ENCODE assay signal across 26 cellular contexts in genomic region chr2:25523060-25523459, GRCh38.
"Had no signal": no experiment of that assay in that cellular context is flagged by ENCODE, and none has a peak within 500 bp of the region (broad histone marks: within the 10 kb centered on the region; RNA-seq: fewer than 3 reads in every experiment).

No MANE protein-coding gene starts in this region.

- ATAC-seq: activated CD8-positive, alpha-beta T cell treated with anti-CD3 and anti-CD28 coated beads for 36 hours; activated naive CD8-positive, alpha-beta T cell treated with anti-CD3 and anti-CD28 coated beads, Interleukin-2, amount 50 U/mL, for 24 hours; activated T-helper 17 cell treated with anti-CD3 and anti-CD28 coated beads, Interleukin-2, amount 50 U/mL, for 72 hours; Panc1 had no signal

- H3K9me3 Mint-ChIP-seq: activated CD4-positive, alpha-beta T cell treated with anti-CD3 and anti-CD28 coated beads, Interleukin-2, amount 10 ng/mL, durations not matched to agents 24 days and 14 days; activated CD8-positive, alpha-beta T cell treated with anti-CD3 and anti-CD28 coated beads for 36 hours; activated naive CD8-positive, alpha-beta T cell treated with anti-CD3 and anti-CD28 coated beads, Interleukin-2, amount 50 U/mL, for 24 hours; activated T-helper 17 cell treated with anti-CD3 and anti-CD28 coated beads, Interleukin-2, amount 50 U/mL, for 72 hours; brain had no signal

- H3K36me3 ChIP-seq: SJCRH30 had no signal

- H3K27me3 Mint-ChIP-seq: activated CD4-positive, alpha-beta T cell treated with anti-CD3 and anti-CD28 coated beads, Interleukin-2, amount 10 ng/mL, durations not matched to agents 24 days and 14 days; activated CD8-positive, alpha-beta T cell treated with anti-CD3 and anti-CD28 coated beads for 36 hours; activated naive CD8-positive, alpha-beta T cell; activated naive CD8-positive, alpha-beta T cell treated with anti-CD3 and anti-CD28 coated beads, Interleukin-2, amount 50 U/mL, for 24 hours; activated T-helper 17 cell treated with anti-CD3 and anti-CD28 coated beads, Interleukin-2, amount 50 U/mL, for 72 hours; brain had no signal

- DNase-seq: activated CD4-positive, alpha-beta T cell treated with anti-CD3 and anti-CD28 coated beads, Interleukin-2, amount 10 ng/mL, durations not matched to agents 24 days and 14 days; activated CD8-positive, alpha-beta T cell treated with anti-CD3 and anti-CD28 coated beads for 36 hours; activated gamma-delta T cell; activated naive CD4-positive, alpha-beta T cell treated with Interleukin-2 at 50 U/mL for 16 hours; activated naive CD8-positive, alpha-beta T cell treated with anti-CD3 and anti-CD28 coated beads, Interleukin-2, amount 50 U/mL, for 24 hours; activated T-cell treated with anti-CD3 and anti-CD28 coated beads for 4 hours; activated T-cell treated with anti-CD3 and anti-CD28 coated beads, Interleukin-2, amount 50 U/mL, for 48 hours; anterior cingulate cortex; caudate nucleus; cerebellar nuclear complex; MM.1S; MV-4-11; NCI-H1092; NCI-H1436 treated with DMSO at 0.1 percent for 48 hours; NCI-H1694 treated with DMSO at 0.1 percent for 48 hours; NCI-H2029; NCI-H345; NCI-H524 treated with DMSO at 0.1 percent for 48 hours; SHP77; SJCRH30 had no signal

- H3K4me3 ChIP-seq: SJCRH30 had no signal

- H3K27ac Mint-ChIP-seq: activated CD4-positive, alpha-beta T cell treated with anti-CD3 and anti-CD28 coated beads, Interleukin-2, amount 10 ng/mL, durations not matched to agents 24 days and 14 days; activated naive CD8-positive, alpha-beta T cell had no signal

- H3K27me3 ChIP-seq: SJCRH30 had no signal

- H3K36me3 Mint-ChIP-seq: activated naive CD8-positive, alpha-beta T cell had no signal

- H3K4me3 Mint-ChIP-seq: activated CD4-positive, alpha-beta T cell treated with anti-CD3 and anti-CD28 coated beads, Interleukin-2, amount 10 ng/mL, durations not matched to agents 24 days and 14 days; activated naive CD8-positive, alpha-beta T cell; activated naive CD8-positive, alpha-beta T cell treated with anti-CD3 and anti-CD28 coated beads, Interleukin-2, amount 50 U/mL, for 24 hours; brain had no signal

- H3K9me3 ChIP-seq: SJCRH30 had no signal

- H3K27ac ChIP-seq: KMS-11, SJCRH30, SK-N-MC had no signal
